Comparison of ENCODE assay signal across 1 cellular context in the genomic region with DNA sequence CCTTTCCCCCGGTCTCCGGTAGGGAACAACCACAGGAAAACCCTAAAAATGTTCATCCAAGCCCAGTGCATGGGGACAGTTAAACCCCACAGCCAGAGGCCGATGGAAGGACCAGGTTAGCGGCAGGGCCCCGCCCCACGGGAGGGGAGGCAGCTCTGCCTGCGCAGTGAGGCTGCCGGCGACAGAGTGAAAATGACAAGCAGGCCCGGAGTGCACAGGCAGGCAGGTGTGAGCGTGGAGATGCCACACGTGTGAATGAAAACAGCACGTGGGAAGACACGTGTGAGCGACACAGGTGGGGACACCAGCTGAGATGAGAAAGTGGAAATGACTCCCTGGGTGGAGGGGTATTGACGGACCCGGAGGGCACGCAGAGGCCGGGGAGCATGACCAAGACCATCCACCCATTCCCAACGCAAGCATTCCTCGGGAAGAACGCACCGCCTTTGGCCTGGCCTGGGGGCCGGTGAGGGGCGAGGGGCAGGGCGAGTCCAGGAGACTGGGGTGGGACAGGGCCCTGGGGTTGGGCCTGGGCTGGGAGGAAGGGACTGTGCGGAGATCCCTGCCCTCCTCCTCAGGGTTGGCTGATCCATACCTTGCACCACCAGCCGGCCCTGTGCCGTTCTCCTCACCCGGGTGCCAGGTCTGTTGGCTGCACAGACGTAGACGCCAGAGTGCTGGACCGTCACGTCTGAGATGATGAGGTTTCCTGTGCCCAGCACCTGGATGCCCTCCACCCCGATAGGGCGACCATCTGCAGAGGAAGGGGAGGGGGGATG.
TF ChIP-seq lines count a peak whose summit lies in the region.

No MANE protein-coding gene starts in this region.

TF ChIP-seq in HepG2, 621 proteins besides CTCF, POLR2A, EP300 and RAD21:
- TF ChIP-seq AGO2 (optimal IDR thresholded peaks at IDR 0.05; ENCODE audit: low read depth, low read length) (peak; percentile 69), ARID2 (CRISPR knock-in tag; IDR thresholded peaks at IDR 0.05; ENCODE audit: borderline replicate concordance) (no peak)
TF ChIP-seq in HepG2: peak in this region for 1.
